8 cellular contexts compared by ENCODE assay signal in genomic region chr12:29782285-29782820, GRCh38. TPM values are rescaled to one million over a fixed set of nuclear protein-coding genes. Genes with fewer than 3 reads are reported as not detected.
DNase-seq lines count a peak whose midpoint lies in the region; ATAC-seq and TF ChIP-seq lines count a peak whose summit lies in the region.

No MANE protein-coding gene starts in this region.

- WGBS in endodermal cell (ENCODE audit: insufficient coverage in 1 of 2, insufficient read length in 1 of 2), 2 experiments, result 0 to 7% methylated on average over 15 to 16 of the region's 16 CpGs

- H3K27me3 Mint-ChIP-seq in endodermal cell (ENCODE audit: insufficient read depth), result peaks cover 36% of the 10 kb centered on the region
- peaks cover 23 to 32% of the 10 kb centered on the region in 2 donors for H3K27me3 Mint-ChIP-seq in CD4-positive, alpha-beta memory T cell

- DNase-seq in activated T-cell treated with anti-CD3 and anti-CD28 coated beads, Interleukin-2, amount 50 U/mL, for 48 hours, result peak; percentile 19 to 23
- no peak for DNase-seq in activated T-cell treated with anti-CD3 and anti-CD28 coated beads, Interleukin-2, amount 50 U/mL, for 1 hour
- DNase-seq in NCI-H69 (lab: John Stamatoyannopoulos, UW) (peak; percentile 37), endodermal cell (no peak), mucosa of descending colon (no peak), KG1 (lab: John Stamatoyannopoulos, UW) (no peak)
- DNase-seq in CD4-positive, alpha-beta memory T cell, result no peak

- H3K4me3 Mint-ChIP-seq in endodermal cell, result peak overlapping the region; percentile 97
- peak overlapping the region in 2 of 8 donors; percentile 8 to 48 for H3K4me3 Mint-ChIP-seq in CD4-positive, alpha-beta memory T cell

- TF ChIP-seq CTCF in endodermal cell (conservative IDR thresholded peaks at IDR 0.05) (no peak), mucosa of descending colon (IDR thresholded peaks at IDR 0.05) (no peak)

- H3K9me3 ChIP-seq in endodermal cell (ENCODE audit: control insufficient read depth, low read length) (peaks cover 13% of the 10 kb centered on the region), mucosa of descending colon (no peaks in the 10 kb centered on the region)
- no peaks in the 10 kb centered on the region for H3K9me3 ChIP-seq in CD4-positive, alpha-beta memory T cell (ENCODE audit: control insufficient read depth in 1 of 2, low read length in 2 of 2)

- no peaks in the 10 kb centered on the region for H3K27me3 ChIP-seq in endodermal cell (ENCODE audit: control insufficient read depth, insufficient read depth, low read length, poor library complexity, severe bottlenecking)
- H3K27me3 ChIP-seq in CD4-positive, alpha-beta memory T cell (ENCODE audit: insufficient read depth, low read length), result peaks cover 3% of the 10 kb centered on the region

- H3K4me1 ChIP-seq in endodermal cell (ENCODE audit: control insufficient read depth, insufficient read depth, low read length) (no peaks in the 10 kb centered on the region), mucosa of descending colon (ENCODE audit: low read depth) (no peaks in the 10 kb centered on the region)
- peaks cover 3% of the 10 kb centered on the region for H3K4me1 ChIP-seq in CD4-positive, alpha-beta memory T cell (ENCODE audit: insufficient read depth, low read length)

- ATAC-seq in HG02973 (IDR thresholded peaks at IDR 0.05; ENCODE audit: unreplicated experiment) (peak; percentile 79), mucosa of descending colon (peak; percentile 36)

- CTCF ChIA-PET in CD4-positive, alpha-beta memory T cell (lab: Charles Lee; ENCODE audit: partially characterized antibody), result no interaction called here

- H3K36me3 Mint-ChIP-seq in endodermal cell (ENCODE audit: low read depth), result peaks cover 28% of the 10 kb centered on the region
- H3K36me3 Mint-ChIP-seq in CD4-positive, alpha-beta memory T cell, result no peaks in the 10 kb centered on the region

- intact Hi-C loops in mucosa of descending colon (cut with DNase I, micrococcal nuclease), result no loop called here
- intact Hi-C loops in CD4-positive, alpha-beta memory T cell (cut with micrococcal nuclease), result no loop called here

- H3K36me3 ChIP-seq in endodermal cell (ENCODE audit: control insufficient read depth, insufficient read depth, low read length), result no peaks in the 10 kb centered on the region
- no peaks in the 10 kb centered on the region for H3K36me3 ChIP-seq in mucosa of descending colon (ENCODE audit: low read depth)
- no peaks in the 10 kb centered on the region for H3K36me3 ChIP-seq in CD4-positive, alpha-beta memory T cell (ENCODE audit: insufficient read depth, low read length)

- H3K4me1 Mint-ChIP-seq in endodermal cell, result peaks cover 19% of the 10 kb centered on the region
- H3K4me1 Mint-ChIP-seq in CD4-positive, alpha-beta memory T cell, result peaks cover 0 to 9% (median 4%) of the 10 kb centered on the region in 4 donors

- H3K9ac ChIP-seq in endodermal cell (ENCODE audit: extremely low read depth, low read length, poor library complexity, severe bottlenecking), result peak overlapping the region; percentile 65

- H3K27ac Mint-ChIP-seq in endodermal cell, result peak overlapping the region; percentile 85
- no peak overlapping the region for H3K27ac Mint-ChIP-seq in CD4-positive, alpha-beta memory T cell

- H3K27ac ChIP-seq in endodermal cell (ENCODE audit: low read depth, low read length), result no peak overlapping the region
- H3K27ac ChIP-seq in CD4-positive, alpha-beta memory T cell (ENCODE audit: low read depth, low read length), result no peak overlapping the region

- POLR2A ChIA-PET in CD4-positive, alpha-beta memory T cell (lab: Charles Lee; ENCODE audit: partially characterized antibody), result no interaction called here

- peaks cover 15% of the 10 kb centered on the region for H3K9me3 Mint-ChIP-seq in endodermal cell
- H3K9me3 Mint-ChIP-seq in CD4-positive, alpha-beta memory T cell, result peaks cover 0 to 20% (median 3%) of the 10 kb centered on the region in 8 donors

- peak overlapping the region; percentile 86 for H3K4me3 ChIP-seq in endodermal cell (ENCODE audit: low read length)
- H3K4me3 ChIP-seq in mucosa of descending colon, result no peak overlapping the region
- H3K4me3 ChIP-seq in CD4-positive, alpha-beta memory T cell (ENCODE audit: low read length in 2 of 2), result no peak overlapping the region

RNA-seq across cellular contexts. Expression of gene TMTC1, which starts 1.4 kb away (rescaled TPM):
- total RNA-seq in endodermal cell (10 to 100 TPM; 31.6 to 71.0 TPM), mucosa of descending colon (10 to 100 TPM in 2 of 3 donors, 1 to 10 TPM in 1; 2.5 to 49.1 (median 10.5) TPM)
- 5.2 TPM for polyA plus RNA-seq in endodermal cell (2013, experiment 1 of 2)
- polyA plus RNA-seq in endodermal cell (2013, experiment 2 of 2), result 5.7 TPM
- total RNA-seq in CD4-positive, alpha-beta memory T cell, result not detected
- not detected for polyA plus RNA-seq in CD4-positive, alpha-beta memory T cell

Comparison
In these comparisons a context has a peak if more than half of its experiments do, and no peak if none do; other contexts are left out.
1. DNase-seq: peak in activated T-cell treated with anti-CD3 and anti-CD28 coated beads, Interleukin-2, amount 50 U/mL, for 48 hours (2 of 2) and NCI-H69 (single experiment); none in activated T-cell treated with anti-CD3 and anti-CD28 coated beads, Interleukin-2, amount 50 U/mL, for 1 hour (single experiment), endodermal cell (single experiment), mucosa of descending colon (0 of 3), KG1 (single experiment) and CD4-positive, alpha-beta memory T cell (0 of 5).